ENCODE assay signal across 12 cellular contexts in genomic region chr14:63922696-63923421, GRCh38.
DNase-seq lines count a peak whose midpoint lies in the region; ATAC-seq, FAIRE-seq and TF ChIP-seq lines count a peak whose summit lies in the region.
"Had no signal": no experiment of that assay in that cellular context is flagged by ENCODE, and none has a peak within 500 bp of the region (broad histone marks: within the 10 kb centered on the region; RNA-seq: fewer than 3 reads in every experiment).

No MANE protein-coding gene starts in this region.

- intact Hi-C loops in kidney (cut with DNase I): no loop called here

- H3K9me3 ChIP-seq in adipocyte (ENCODE audit: control insufficient read depth, low read length): peaks cover 5% of the 10 kb centered on the region
- no peaks in the 10 kb centered on the region for H3K9me3 ChIP-seq in kidney (ENCODE audit: control insufficient read depth in 1 of 2, low read length in 2 of 2)
- no peaks in the 10 kb centered on the region for H3K9me3 ChIP-seq in thoracic aorta
- H3K9me3 ChIP-seq: psoas muscle had no signal

- ATAC-seq in thoracic aorta (ENCODE audit: insufficient number of reproducible peaks, low FRiP score, low read depth) (peak; percentile 73), SK-N-SH treated with all-trans-retinoic acid at 6 μM for 48 hours (no peak), GM21576 (IDR thresholded peaks at IDR 0.05; ENCODE audit: unreplicated experiment) (no peak)

- no peak for FAIRE-seq in kidney (lab: Jason Lieb, UNC)
- FAIRE-seq: A204.1, endothelial cell of umbilical vein had no signal

- peak overlapping the region; percentile 36 to 74 for H3K27ac ChIP-seq in kidney (ENCODE audit: low read depth in 2 of 2, low read length in 2 of 2)
- peak overlapping the region; percentile 63 to 83 for H3K27ac ChIP-seq in thoracic aorta
- H3K27ac ChIP-seq: psoas muscle had no signal

- peaks cover 9% of the 10 kb centered on the region for H3K4me1 ChIP-seq in adipocyte (ENCODE audit: control insufficient read depth, insufficient read depth, low read length)
- H3K4me1 ChIP-seq in kidney (ENCODE audit: control insufficient read depth in 1 of 2, insufficient read depth in 1 of 2, low read depth in 1 of 2, low read length in 2 of 2): peaks cover 15 to 21% of the 10 kb centered on the region in 2 donors
- peaks cover 15 to 26% of the 10 kb centered on the region in 2 donors for H3K4me1 ChIP-seq in thoracic aorta (ENCODE audit: control insufficient read depth in 1 of 2, low read depth in 2 of 2)

- DNase-seq in NCI-H1417 (lab: John Stamatoyannopoulos, UW) (peak in 2 of 3 experiments; percentile 4 to 21), NCI-H1417 treated with DMSO at 0.1 percent for 48 hours (lab: John Stamatoyannopoulos, UW) (no peak), adipocyte (ENCODE audit: low read depth) (peak; percentile 21), kidney (no peak), thoracic aorta (ENCODE audit: low spot score) (no peak), NCI-H1105 treated with DMSO at 0.1 percent for 48 hours (lab: John Stamatoyannopoulos, UW) (no peak)
- DNase-seq: NCI-H82, psoas muscle had no signal

- H3K4me3 ChIP-seq in adipocyte (ENCODE audit: low read length) (no peak overlapping the region), kidney (ENCODE audit: low read length in 2 of 2) (no peak overlapping the region), thoracic aorta (peak overlapping the region; percentile 11)
- H3K4me3 ChIP-seq: psoas muscle had no signal

- H3K27me3 ChIP-seq in adipocyte (replicated peaks; ENCODE audit: control insufficient read depth, insufficient read depth, low read length): no peaks in the 10 kb centered on the region
- no peaks in the 10 kb centered on the region for H3K27me3 ChIP-seq in thoracic aorta (replicated peaks; ENCODE audit: insufficient read depth)

- H3K9ac ChIP-seq in adipocyte (ENCODE audit: low read length) (no peak overlapping the region), kidney (ENCODE audit: low read length in 2 of 2) (no peak overlapping the region)

- H3K36me3 ChIP-seq in adipocyte (ENCODE audit: control insufficient read depth, insufficient read depth, low read length, severe bottlenecking): no peaks in the 10 kb centered on the region
- H3K36me3 ChIP-seq in kidney (ENCODE audit: control insufficient read depth in 1 of 2, insufficient read depth in 2 of 2, low read length in 2 of 2): no peaks in the 10 kb centered on the region
- H3K36me3 ChIP-seq in thoracic aorta: no peaks in the 10 kb centered on the region

- no peak for TF ChIP-seq CTCF in kidney (IDR thresholded peaks at IDR 0.05; ENCODE audit: borderline replicate concordance, extremely low read depth, insufficient read depth)
- no peak for TF ChIP-seq CTCF in thoracic aorta (IDR thresholded peaks at IDR 0.05)

TF ChIP-seq in SK-N-SH treated with all-trans-retinoic acid at 6 μM for 48 hours, 23 proteins besides CTCF, POLR2A, EP300 and RAD21:
- TF ChIP-seq RARB (CRISPR knock-in tag; IDR thresholded peaks at IDR 0.05) (no peak), POU6F1 (CRISPR knock-in tag; IDR thresholded peaks at IDR 0.05; ENCODE audit: borderline replicate concordance, low read depth) (no peak), PPARA (CRISPR knock-in tag; IDR thresholded peaks at IDR 0.05; ENCODE audit: borderline replicate concordance) (no peak), GLIS3 (CRISPR knock-in tag; IDR thresholded peaks at IDR 0.05) (no peak), ESRRG (CRISPR knock-in tag; IDR thresholded peaks at IDR 0.05) (no peak), CSDC2 (CRISPR knock-in tag; IDR thresholded peaks at IDR 0.05) (no peak), CSRNP3 (CRISPR knock-in tag; IDR thresholded peaks at IDR 0.05) (no peak), ZNF565 (CRISPR knock-in tag; conservative IDR thresholded peaks at IDR 0.05; ENCODE audit: low read depth) (no peak), SNAI2 (CRISPR knock-in tag; IDR thresholded peaks at IDR 0.05) (no peak), ISL1 (CRISPR knock-in tag; IDR thresholded peaks at IDR 0.05) (no peak), TSHZ2 (CRISPR knock-in tag; IDR thresholded peaks at IDR 0.05) (no peak), OSR1 (CRISPR knock-in tag; IDR thresholded peaks at IDR 0.05) (no peak), ZFP3 (CRISPR knock-in tag; IDR thresholded peaks at IDR 0.05) (no peak)

Comparison
In these comparisons a context has a peak if more than half of its experiments do, and no peak if none do; other contexts are left out.
1. DNase-seq: peak in NCI-H1417 (2 of 3) and adipocyte (single experiment); none in NCI-H1417 treated with DMSO at 0.1 percent for 48 hours (single experiment), kidney (single experiment), thoracic aorta (single experiment) and NCI-H1105 treated with DMSO at 0.1 percent for 48 hours (single experiment).